11 cellular contexts compared by ENCODE assay signal in the genomic region with DNA sequence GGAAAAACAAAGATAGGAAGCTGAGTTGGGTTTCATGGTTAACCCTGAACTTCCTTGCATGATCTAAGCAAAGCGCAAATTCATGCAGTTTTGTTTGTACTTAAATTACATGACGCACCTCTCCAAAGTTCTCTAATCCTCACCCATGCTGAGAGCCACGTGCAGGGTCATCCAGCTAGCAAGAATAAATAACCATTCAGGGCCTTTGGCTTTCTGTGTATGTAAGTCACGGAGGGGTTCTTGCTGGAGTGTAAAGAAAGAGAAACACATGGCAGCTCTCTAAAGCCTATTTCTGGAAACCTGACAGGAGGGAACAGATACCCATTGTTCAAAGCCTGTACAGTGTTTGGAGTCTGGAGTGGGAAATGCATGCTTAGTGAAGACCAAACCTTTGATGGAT.
A peak's percentile ranks its signal among the peaks of the same experiment; 100 is the strongest.
DNase-seq lines count a peak whose midpoint lies in the region; ATAC-seq, FAIRE-seq and TF ChIP-seq lines count a peak whose summit lies in the region.
"Had no signal": no experiment of that assay in that cellular context is flagged by ENCODE, and none has a peak within 500 bp of the region (broad histone marks: within the 10 kb centered on the region; RNA-seq: fewer than 3 reads in every experiment).

No MANE protein-coding gene starts in this region.

- no peak for TF ChIP-seq CTCF in endodermal cell (conservative IDR thresholded peaks at IDR 0.05)
- no peak for TF ChIP-seq CTCF in neural crest cell (conservative IDR thresholded peaks at IDR 0.05)
- TF ChIP-seq CTCF in lower leg skin (IDR thresholded peaks at IDR 0.05) = no peak
- TF ChIP-seq CTCF in ovary (IDR thresholded peaks at IDR 0.05) = no peak

- H3K27ac ChIP-seq in endodermal cell (ENCODE audit: low read depth, low read length) = peak overlapping the region; percentile 12
- no peak overlapping the region for H3K27ac ChIP-seq in small intestine (ENCODE audit: low read depth in 1 of 2, low read length in 1 of 2)
- no peak overlapping the region for H3K27ac ChIP-seq in ovary

- H3K36me3 ChIP-seq in endodermal cell (ENCODE audit: control insufficient read depth, insufficient read depth, low read length) (no peaks in the 10 kb centered on the region), small intestine (ENCODE audit: control insufficient read depth in 2 of 2, insufficient read depth in 2 of 2, low read length in 2 of 2) (no peaks in the 10 kb centered on the region), ovary (no peaks in the 10 kb centered on the region)

- H3K4me1 ChIP-seq in endodermal cell (ENCODE audit: control insufficient read depth, insufficient read depth, low read length) (no peaks in the 10 kb centered on the region), small intestine (ENCODE audit: control insufficient read depth in 2 of 2, insufficient read depth in 1 of 2, low read depth in 1 of 2, low read length in 1 of 2) (no peaks in the 10 kb centered on the region), ovary (ENCODE audit: insufficient read depth) (no peaks in the 10 kb centered on the region)

- H3K9me3 Mint-ChIP-seq in endodermal cell = no peaks in the 10 kb centered on the region
- H3K9me3 Mint-ChIP-seq in neural crest cell = peaks cover 6% of the 10 kb centered on the region
- H3K9me3 Mint-ChIP-seq: activated CD4-positive, alpha-beta memory T cell treated with anti-CD3 and anti-CD28 coated beads for 36 hours; activated naive CD4-positive, alpha-beta T cell treated with anti-CD3 and anti-CD28 coated beads, Interleukin-2, amount 10 ng/mL, durations not matched to agents 7 days and 5 days had no signal

- H3K36me3 Mint-ChIP-seq in endodermal cell (ENCODE audit: low read depth) (no peaks in the 10 kb centered on the region), neural crest cell (ENCODE audit: low read depth) (peaks cover 3% of the 10 kb centered on the region)
- H3K36me3 Mint-ChIP-seq: activated CD4-positive, alpha-beta memory T cell treated with anti-CD3 and anti-CD28 coated beads for 36 hours; activated naive CD4-positive, alpha-beta T cell treated with anti-CD3 and anti-CD28 coated beads, Interleukin-2, amount 10 ng/mL, durations not matched to agents 7 days and 5 days had no signal

- no peaks in the 10 kb centered on the region for H3K27me3 ChIP-seq in endodermal cell (ENCODE audit: control insufficient read depth, insufficient read depth, low read length, poor library complexity, severe bottlenecking)
- peaks cover 0 to 1% of the 10 kb centered on the region in 2 donors for H3K27me3 ChIP-seq in small intestine (ENCODE audit: control insufficient read depth in 2 of 2, insufficient read depth in 2 of 2, low read length in 2 of 2)
- H3K27me3 ChIP-seq in ovary = no peaks in the 10 kb centered on the region

- H3K9me3 ChIP-seq in endodermal cell (ENCODE audit: control insufficient read depth, low read length) (no peaks in the 10 kb centered on the region), small intestine (ENCODE audit: control insufficient read depth, low read depth) (no peaks in the 10 kb centered on the region), ovary (no peaks in the 10 kb centered on the region)

- no peak for FAIRE-seq in small intestine (lab: Jason Lieb, UNC)

- intact Hi-C loops in lower leg skin (cut with DNase I; ENCODE audit: low total_unique reads) = no loop called here
- intact Hi-C loops in ovary (cut with DNase I) = no loop called here

- peak; percentile 59 for DNase-seq in COR-L47 (lab: John Stamatoyannopoulos, UW)
- DNase-seq in NCI-H460 (ENCODE audit: extremely low read depth, low read depth) = peak; percentile 34
- no peak for DNase-seq in endodermal cell
- no peak for DNase-seq in neural crest cell (ENCODE audit: low read depth, low spot score)
- no peak for DNase-seq in small intestine
- no peak for DNase-seq in lower leg skin (ENCODE audit: low spot score in 2 of 2)
- no peak for DNase-seq in ovary
- DNase-seq: activated CD4-positive, alpha-beta memory T cell treated with anti-CD3 and anti-CD28 coated beads for 36 hours; activated naive CD4-positive, alpha-beta T cell treated with anti-CD3 and anti-CD28 coated beads, Interleukin-2, amount 10 ng/mL, durations not matched to agents 7 days and 5 days; effector memory CD8-positive, alpha-beta T cell had no signal

- TF ChIP-seq POLR2A in lower leg skin (IDR thresholded peaks at IDR 0.05) (no peak), ovary (IDR thresholded peaks at IDR 0.05) (no peak)

- no peak overlapping the region for H3K27ac Mint-ChIP-seq in endodermal cell
- peak overlapping the region; percentile 73 for H3K27ac Mint-ChIP-seq in neural crest cell (ENCODE audit: unreplicated experiment)
- H3K27ac Mint-ChIP-seq: activated CD4-positive, alpha-beta memory T cell treated with anti-CD3 and anti-CD28 coated beads for 36 hours; activated naive CD4-positive, alpha-beta T cell treated with anti-CD3 and anti-CD28 coated beads, Interleukin-2, amount 10 ng/mL, durations not matched to agents 7 days and 5 days; effector memory CD8-positive, alpha-beta T cell had no signal

- no peak overlapping the region for H3K4me3 Mint-ChIP-seq in endodermal cell
- peak overlapping the region; percentile 9 for H3K4me3 Mint-ChIP-seq in neural crest cell
- H3K4me3 Mint-ChIP-seq: activated CD4-positive, alpha-beta memory T cell treated with anti-CD3 and anti-CD28 coated beads for 36 hours; activated naive CD4-positive, alpha-beta T cell treated with anti-CD3 and anti-CD28 coated beads, Interleukin-2, amount 10 ng/mL, durations not matched to agents 7 days and 5 days; effector memory CD8-positive, alpha-beta T cell had no signal

- TF ChIP-seq EP300 in ovary (IDR thresholded peaks at IDR 0.05) = no peak

- H3K4me1 Mint-ChIP-seq in endodermal cell (no peaks in the 10 kb centered on the region), neural crest cell (peaks cover 25% of the 10 kb centered on the region)
- H3K4me1 Mint-ChIP-seq: activated naive CD4-positive, alpha-beta T cell treated with anti-CD3 and anti-CD28 coated beads, Interleukin-2, amount 10 ng/mL, durations not matched to agents 7 days and 5 days had no signal

- H3K4me3 ChIP-seq in endodermal cell (ENCODE audit: low read length) (no peak overlapping the region), small intestine (ENCODE audit: low read depth in 1 of 2, low read length in 2 of 2) (no peak overlapping the region), lower leg skin (ENCODE audit: low read depth, poor library complexity, severe bottlenecking) (no peak overlapping the region), ovary (no peak overlapping the region)

- no peak overlapping the region for H3K9ac ChIP-seq in endodermal cell (ENCODE audit: extremely low read depth, low read length, poor library complexity, severe bottlenecking)

- WGBS in endodermal cell (ENCODE audit: insufficient coverage in 1 of 2, insufficient read length in 1 of 2), 2 experiments = 76 to 86% methylated on average over 4 of the region's 4 CpGs
- WGBS in small intestine, 3 donors = 58 to 72% (median 63%) methylated on average over 4 of the region's 4 CpGs
- WGBS in lower leg skin, 2 donors = 74 to 76% methylated on average over 4 of the region's 4 CpGs
- WGBS in ovary, 3 donors = 82 to 89% (median 87%) methylated on average over 4 of the region's 4 CpGs

- ATAC-seq in GM21515 (IDR thresholded peaks at IDR 0.05; ENCODE audit: unreplicated experiment) = no peak
- ATAC-seq: effector memory CD8-positive, alpha-beta T cell had no signal

- H3K27me3 Mint-ChIP-seq in endodermal cell (ENCODE audit: insufficient read depth) = no peaks in the 10 kb centered on the region
- H3K27me3 Mint-ChIP-seq in neural crest cell (ENCODE audit: low read depth) = no peaks in the 10 kb centered on the region
- H3K27me3 Mint-ChIP-seq: activated CD4-positive, alpha-beta memory T cell treated with anti-CD3 and anti-CD28 coated beads for 36 hours; activated naive CD4-positive, alpha-beta T cell treated with anti-CD3 and anti-CD28 coated beads, Interleukin-2, amount 10 ng/mL, durations not matched to agents 7 days and 5 days had no signal

Comparison
In these comparisons a context has a peak if more than half of its experiments do, and no peak if none do; other contexts are left out.
1. DNase-seq: peak in COR-L47 (single experiment) and NCI-H460 (single experiment); none in endodermal cell (single experiment), neural crest cell (single experiment), small intestine (single experiment), lower leg skin (0 of 2) and ovary (0 of 5).